In genomic region chr12:106801830-106802561, GRCh38 we compare ENCODE assay signal across 24 cellular contexts.
"Had no signal": no experiment of that assay in that cellular context is flagged by ENCODE, and none has a peak within 500 bp of the region (broad histone marks: within the 10 kb centered on the region; RNA-seq: fewer than 3 reads in every experiment).

No MANE protein-coding gene starts in this region.

- H3K4me3 ChIP-seq: body of pancreas, transverse colon, uterus had no signal

- H3K27me3 Mint-ChIP-seq: activated CD4-positive, alpha-beta memory T cell treated with anti-CD3 and anti-CD28 coated beads for 36 hours; activated naive CD8-positive, alpha-beta T cell treated with anti-CD3 and anti-CD28 coated beads, Interleukin-2, amount 10 ng/mL, durations not matched to agents 7 days and 5 days; dendritic cell treated with granulocyte-macrophage colony-stimulating factor and Interleukin-4, amounts not matched to agents 40 ng/mL and 50 ng/mL, for 4 days; memory B cell; stimulated activated naive B cell treated with anti-CD40 and anti-IgM and Interleukin-4, amounts not matched to agents 10 μg/mL and 1 μg/mL and 100 μg/mL, for 72 hours had no signal

- H3K27ac Mint-ChIP-seq: activated CD4-positive, alpha-beta memory T cell treated with anti-CD3 and anti-CD28 coated beads for 36 hours; activated naive CD4-positive, alpha-beta T cell treated with anti-CD3 and anti-CD28 coated beads for 36 hours; activated naive CD8-positive, alpha-beta T cell treated with anti-CD3 and anti-CD28 coated beads, Interleukin-2, amount 10 ng/mL, durations not matched to agents 7 days and 5 days; activated T-cell treated with anti-CD3 and anti-CD28 coated beads, Interleukin-2, amount 50 U/mL, for 72 hours; dendritic cell treated with granulocyte-macrophage colony-stimulating factor and Interleukin-4, amounts not matched to agents 40 ng/mL and 50 ng/mL, for 4 days; memory B cell; stimulated activated naive B cell treated with anti-CD40 and anti-IgM and Interleukin-4, amounts not matched to agents 10 μg/mL and 1 μg/mL and 100 μg/mL, for 72 hours; T-helper 1 cell treated with Interleukin-12 subunit alpha and Interleukin-12 subunit beta and Interleukin-4 antibody, amounts not matched to agents 30 μg/mL and 1 μg/mL, for 36 hours had no signal

- H3K9me3 ChIP-seq: body of pancreas, neutrophil, transverse colon, uterus had no signal

- H3K4me1 ChIP-seq: body of pancreas, parathyroid adenoma, uterus had no signal

- H3K9ac ChIP-seq: parathyroid adenoma had no signal

- DNase-seq: activated CD4-positive, alpha-beta memory T cell treated with anti-CD3 and anti-CD28 coated beads for 36 hours; activated CD4-positive, alpha-beta T cell treated with anti-CD3 and anti-CD28 coated beads for 48 hours; activated CD4-positive, CD25-positive, alpha-beta regulatory T cell; activated effector memory CD4-positive, alpha-beta T cell treated with Interleukin-2 at 50 U/mL for 16 hours; activated naive CD4-positive, alpha-beta T cell treated with anti-CD3 and anti-CD28 coated beads for 36 hours; activated naive CD8-positive, alpha-beta T cell treated with anti-CD3 and anti-CD28 coated beads, Interleukin-2, amount 10 ng/mL, durations not matched to agents 7 days and 5 days; activated T-cell treated with anti-CD3 and anti-CD28 coated beads, Interleukin-2, amount 50 U/mL, for 72 hours; anterior cingulate cortex; body of pancreas; caudate nucleus; effector CD4-positive, alpha-beta T cell; hippocampal formation; stimulated activated CD4-positive, alpha-beta T cell treated with anti-CD3 and anti-CD28 coated beads, Interleukin-2, amount 100 ng/mL, for 48 hours; stimulated activated CD8-positive, alpha-beta memory T cell treated with anti-CD3 and anti-CD28 coated beads, Interleukin-4, amount 100 ng/mL, for 48 hours; stimulated activated naive B cell treated with anti-CD40 and anti-IgM and Interleukin-4, amounts not matched to agents 10 μg/mL and 1 μg/mL and 100 μg/mL, for 72 hours; transverse colon; uterus had no signal

- ATAC-seq: activated T-cell treated with anti-CD3 and anti-CD28 coated beads, Interleukin-2, amount 50 U/mL, for 72 hours; body of pancreas; sciatic nerve had no signal

- H3K36me3 ChIP-seq: uterus had no signal

- H3K27me3 ChIP-seq: body of pancreas, neutrophil, transverse colon, uterus had no signal

- H3K4me3 Mint-ChIP-seq: activated CD4-positive, alpha-beta memory T cell treated with anti-CD3 and anti-CD28 coated beads for 36 hours; activated naive CD4-positive, alpha-beta T cell treated with anti-CD3 and anti-CD28 coated beads for 36 hours; activated naive CD8-positive, alpha-beta T cell treated with anti-CD3 and anti-CD28 coated beads, Interleukin-2, amount 10 ng/mL, durations not matched to agents 7 days and 5 days; activated T-cell treated with anti-CD3 and anti-CD28 coated beads, Interleukin-2, amount 50 U/mL, for 72 hours; dendritic cell treated with granulocyte-macrophage colony-stimulating factor and Interleukin-4, amounts not matched to agents 40 ng/mL and 50 ng/mL, for 4 days; memory B cell; nephron; stimulated activated naive B cell treated with anti-CD40 and anti-IgM and Interleukin-4, amounts not matched to agents 10 μg/mL and 1 μg/mL and 100 μg/mL, for 72 hours; T-helper 1 cell treated with Interleukin-12 subunit alpha and Interleukin-12 subunit beta and Interleukin-4 antibody, amounts not matched to agents 30 μg/mL and 1 μg/mL, for 36 hours had no signal

- H3K27ac ChIP-seq: body of pancreas, neutrophil, parathyroid adenoma, transverse colon, uterus had no signal
